ENCODE assay signal across 20 cellular contexts in the genomic region with DNA sequence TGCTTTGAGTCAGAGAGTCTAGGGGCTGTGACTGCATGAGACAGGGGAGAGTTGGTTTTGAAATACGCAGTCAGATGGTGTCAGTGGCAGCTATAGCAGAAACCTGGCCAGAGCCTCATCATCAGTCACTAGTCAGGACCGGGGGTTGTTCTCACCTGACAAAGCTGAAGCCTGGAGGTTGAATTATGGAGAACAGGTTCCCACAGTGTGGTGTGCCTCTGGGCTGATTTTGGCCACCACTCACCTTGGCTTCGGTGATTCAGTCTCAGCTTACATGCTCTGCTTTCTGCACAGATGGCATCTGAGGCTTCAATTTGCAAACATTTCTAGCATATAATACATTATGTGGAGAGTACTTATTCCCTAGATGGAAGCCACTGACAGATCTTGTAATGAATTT.
"Had no signal": no experiment of that assay in that cellular context is flagged by ENCODE, and none has a peak within 500 bp of the region (broad histone marks: within the 10 kb centered on the region; RNA-seq: fewer than 3 reads in every experiment).

No MANE protein-coding gene starts in this region.

- H3K27me3 Mint-ChIP-seq: dendritic cell treated with granulocyte-macrophage colony-stimulating factor and Interleukin-4, amounts not matched to agents 40 ng/mL and 50 ng/mL, for 4 days; naive B cell; natural killer cell treated with Interleukin-12 subunit alpha and Interleukin-12 subunit beta and Interleukin-15 and Interleukin-18, amount 100 ng/mL, for 72 hours; stimulated activated naive B cell treated with anti-CD40 and anti-IgM and Interleukin-4, amounts not matched to agents 10 μg/mL and 1 μg/mL and 100 μg/mL, for 72 hours; stimulated activated naive CD8-positive, alpha-beta T cell treated with anti-CD3 and anti-CD28 coated beads, Interleukin-15, Interleukin-2, amounts not matched to agents 100 ng/mL and 50 ng/mL, for 24 hours had no signal

- H3K9me3 Mint-ChIP-seq: dendritic cell treated with granulocyte-macrophage colony-stimulating factor and Interleukin-4, amounts not matched to agents 40 ng/mL and 50 ng/mL, for 4 days; endodermal cell; mesothelial cell of epicardium; neural crest cell; stimulated activated naive CD8-positive, alpha-beta T cell treated with anti-CD3 and anti-CD28 coated beads, Interleukin-15, Interleukin-2, amounts not matched to agents 100 ng/mL and 50 ng/mL, for 24 hours had no signal

- H3K27ac Mint-ChIP-seq: dendritic cell treated with granulocyte-macrophage colony-stimulating factor and Interleukin-4, amounts not matched to agents 40 ng/mL and 50 ng/mL, for 4 days; endodermal cell; natural killer cell treated with Interleukin-12 subunit alpha and Interleukin-12 subunit beta and Interleukin-15 and Interleukin-18, amount 100 ng/mL, for 72 hours; progenitor cell of endocrine pancreas; stimulated activated naive B cell treated with anti-CD40 and anti-IgM and Interleukin-4, amounts not matched to agents 10 μg/mL and 1 μg/mL and 100 μg/mL, for 72 hours; stimulated activated naive CD8-positive, alpha-beta T cell treated with anti-CD3 and anti-CD28 coated beads, Interleukin-15, Interleukin-2, amounts not matched to agents 100 ng/mL and 50 ng/mL, for 24 hours had no signal

- H3K4me3 Mint-ChIP-seq: dendritic cell treated with granulocyte-macrophage colony-stimulating factor and Interleukin-4, amounts not matched to agents 40 ng/mL and 50 ng/mL, for 4 days; endodermal cell; mesothelial cell of epicardium; naive B cell; natural killer cell treated with Interleukin-12 subunit alpha and Interleukin-12 subunit beta and Interleukin-15 and Interleukin-18, amount 100 ng/mL, for 72 hours; neural crest cell; stimulated activated naive B cell treated with anti-CD40 and anti-IgM and Interleukin-4, amounts not matched to agents 10 μg/mL and 1 μg/mL and 100 μg/mL, for 72 hours; stimulated activated naive CD8-positive, alpha-beta T cell treated with anti-CD3 and anti-CD28 coated beads, Interleukin-15, Interleukin-2, amounts not matched to agents 100 ng/mL and 50 ng/mL, for 24 hours had no signal

- H3K4me1 Mint-ChIP-seq: naive B cell; stimulated activated naive B cell treated with anti-CD40 and anti-IgM and Interleukin-4, amounts not matched to agents 10 μg/mL and 1 μg/mL and 100 μg/mL, for 72 hours had no signal

- DNase-seq: effector CD8-positive, alpha-beta T cell; endodermal cell; foreskin fibroblast; heart left ventricle; kidney; mesenchymal stem cell; mucosa of descending colon; naive B cell; pancreas; right lobe of liver; small intestine; stimulated activated CD4-positive, alpha-beta T cell treated with anti-CD3 and anti-CD28 coated beads, Interleukin-15, amount 100 ng/mL, for 24 hours; stimulated activated CD4-positive, alpha-beta T cell treated with anti-CD3 and anti-CD28 coated beads, Interleukin-2, amount 100 ng/mL, for 48 hours; stimulated activated naive B cell treated with anti-CD40 and anti-IgM and Interleukin-4, amounts not matched to agents 10 μg/mL and 1 μg/mL and 100 μg/mL, for 72 hours had no signal

- H3K36me3 Mint-ChIP-seq: mesothelial cell of epicardium; naive B cell; natural killer cell treated with Interleukin-12 subunit alpha and Interleukin-12 subunit beta and Interleukin-15 and Interleukin-18, amount 100 ng/mL, for 72 hours; stimulated activated naive B cell treated with anti-CD40 and anti-IgM and Interleukin-4, amounts not matched to agents 10 μg/mL and 1 μg/mL and 100 μg/mL, for 72 hours had no signal
